1 cellular context compared by ENCODE assay signal in the genomic region with DNA sequence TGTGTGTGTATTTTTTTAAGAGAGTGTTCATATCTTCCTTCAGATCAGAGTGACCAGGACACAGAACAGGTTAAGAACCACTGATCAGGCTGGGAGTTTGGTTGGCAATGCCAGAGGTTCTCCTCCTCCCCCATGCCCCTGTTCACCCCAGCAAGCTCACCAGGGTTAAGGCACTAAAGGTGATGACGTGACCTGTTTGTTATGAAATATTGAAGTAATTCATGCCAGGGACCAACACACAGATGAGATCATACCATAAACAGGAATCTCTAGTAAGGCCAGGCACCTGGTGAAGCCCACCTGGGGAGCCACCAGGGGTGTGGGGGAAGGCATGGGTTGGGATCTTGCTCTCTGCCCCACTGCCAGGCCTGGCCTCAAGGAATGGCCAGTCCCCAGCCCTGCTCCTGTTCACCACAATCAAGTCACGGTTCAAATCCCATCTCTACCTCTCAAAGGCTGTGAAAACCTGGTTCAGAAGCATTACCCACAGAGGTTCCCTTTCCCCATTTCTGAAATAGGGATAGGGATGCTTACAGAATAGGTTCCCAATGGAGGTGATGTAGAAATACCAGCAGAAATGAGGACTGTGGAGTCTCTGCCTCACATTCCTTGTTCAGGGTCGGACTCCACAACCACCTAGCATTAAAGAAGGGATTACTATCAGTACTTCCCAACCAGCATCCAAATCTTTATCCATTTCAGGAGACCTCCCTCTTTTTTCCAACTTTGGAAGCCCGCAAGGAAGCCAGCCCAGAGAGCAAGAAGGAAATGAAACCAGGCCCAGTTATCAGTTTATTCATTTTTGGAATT.
TF ChIP-seq lines count a peak whose summit lies in the region.

No MANE protein-coding gene starts in this region.

TF ChIP-seq in HepG2, 621 proteins besides CTCF, POLR2A, EP300 and RAD21 (continues in another document):
- 0 out of 2 replicates have a peak, but pooled peaks have one; percentile 52 for TF ChIP-seq ZBTB3 (CRISPR knock-in tag; IDR thresholded peaks at IDR 0.05; ENCODE audit: borderline replicate concordance, low read depth)
- TF ChIP-seq TBX3 (IDR thresholded peaks at IDR 0.05; ENCODE audit: borderline replicate concordance), result no peak
- no peak for TF ChIP-seq HNF4G (IDR thresholded peaks at IDR 0.05; ENCODE audit: borderline replicate concordance, low read depth, low read length)
- TF ChIP-seq HNF4G (CRISPR knock-in tag; IDR thresholded peaks at IDR 0.05; ENCODE audit: borderline replicate concordance, low read depth), result no peak
- no peak for TF ChIP-seq RFXANK (CRISPR knock-in tag; IDR thresholded peaks at IDR 0.05)
- TF ChIP-seq ZNF652 (CRISPR knock-in tag; IDR thresholded peaks at IDR 0.05; ENCODE audit: borderline replicate concordance, low read depth), result no peak
- TF ChIP-seq FOXP1 (IDR thresholded peaks at IDR 0.05), result no peak
- TF ChIP-seq FOXP1 (CRISPR knock-in tag; IDR thresholded peaks at IDR 0.05), result no peak
- TF ChIP-seq U2AF2 (IDR thresholded peaks at IDR 0.05; ENCODE audit: low read depth, low read length), result no peak
- TF ChIP-seq ZFP37 (CRISPR knock-in tag; IDR thresholded peaks at IDR 0.05; ENCODE audit: borderline replicate concordance), result no peak
- no peak for TF ChIP-seq TCF7L2 (IDR thresholded peaks at IDR 0.05; ENCODE audit: low read depth, low read length)
- TF ChIP-seq RBM22 (optimal IDR thresholded peaks at IDR 0.05; ENCODE audit: low read length), result peak; percentile 92
- TF ChIP-seq ZNF629 (CRISPR knock-in tag; conservative IDR thresholded peaks at IDR 0.05), result no peak
- TF ChIP-seq, protein P1, sequence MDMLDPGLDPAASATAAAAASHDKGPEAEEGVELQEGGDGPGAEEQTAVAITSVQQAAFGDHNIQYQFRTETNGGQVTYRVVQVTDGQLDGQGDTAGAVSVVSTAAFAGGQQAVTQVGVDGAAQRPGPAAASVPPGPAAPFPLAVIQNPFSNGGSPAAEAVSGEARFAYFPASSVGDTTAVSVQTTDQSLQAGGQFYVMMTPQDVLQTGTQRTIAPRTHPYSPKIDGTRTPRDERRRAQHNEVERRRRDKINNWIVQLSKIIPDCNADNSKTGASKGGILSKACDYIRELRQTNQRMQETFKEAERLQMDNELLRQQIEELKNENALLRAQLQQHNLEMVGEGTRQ (IDR thresholded peaks at IDR 0.05; ENCODE audit: low read depth, low read length), result no peak
- TF ChIP-seq, protein P1 (CRISPR knock-in tag; IDR thresholded peaks at IDR 0.05; ENCODE audit: borderline replicate concordance), result no peak
- TF ChIP-seq POLR2AphosphoS2 (IDR thresholded peaks at IDR 0.05; ENCODE audit: low read depth, low read length), result peak; percentile 42; the same call in 1 of the 2 replicates
- TF ChIP-seq, protein P2, sequence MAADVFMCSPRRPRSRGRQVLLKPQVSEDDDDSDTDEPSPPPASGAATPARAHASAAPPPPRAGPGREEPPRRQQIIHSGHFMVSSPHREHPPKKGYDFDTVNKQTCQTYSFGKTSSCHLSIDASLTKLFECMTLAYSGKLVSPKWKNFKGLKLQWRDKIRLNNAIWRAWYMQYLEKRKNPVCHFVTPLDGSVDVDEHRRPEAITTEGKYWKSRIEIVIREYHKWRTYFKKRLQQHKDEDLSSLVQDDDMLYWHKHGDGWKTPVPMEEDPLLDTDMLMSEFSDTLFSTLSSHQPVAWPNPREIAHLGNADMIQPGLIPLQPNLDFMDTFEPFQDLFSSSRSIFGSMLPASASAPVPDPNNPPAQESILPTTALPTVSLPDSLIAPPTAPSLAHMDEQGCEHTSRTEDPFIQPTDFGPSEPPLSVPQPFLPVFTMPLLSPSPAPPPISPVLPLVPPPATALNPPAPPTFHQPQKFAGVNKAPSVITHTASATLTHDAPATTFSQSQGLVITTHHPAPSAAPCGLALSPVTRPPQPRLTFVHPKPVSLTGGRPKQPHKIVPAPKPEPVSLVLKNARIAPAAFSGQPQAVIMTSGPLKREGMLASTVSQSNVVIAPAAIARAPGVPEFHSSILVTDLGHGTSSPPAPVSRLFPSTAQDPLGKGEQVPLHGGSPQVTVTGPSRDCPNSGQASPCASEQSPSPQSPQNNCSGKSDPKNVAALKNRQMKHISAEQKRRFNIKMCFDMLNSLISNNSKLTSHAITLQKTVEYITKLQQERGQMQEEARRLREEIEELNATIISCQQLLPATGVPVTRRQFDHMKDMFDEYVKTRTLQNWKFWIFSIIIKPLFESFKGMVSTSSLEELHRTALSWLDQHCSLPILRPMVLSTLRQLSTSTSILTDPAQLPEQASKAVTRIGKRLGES (CRISPR knock-in tag; IDR thresholded peaks at IDR 0.05; ENCODE audit: borderline replicate concordance), result no peak
- TF ChIP-seq IRF2 (CRISPR knock-in tag; IDR thresholded peaks at IDR 0.05), result no peak
- no peak for TF ChIP-seq GATA4 (IDR thresholded peaks at IDR 0.05; ENCODE audit: borderline replicate concordance, low read depth)
- 0 out of 2 replicates have a peak, but pooled peaks have one; percentile 52 for TF ChIP-seq GTF3A (CRISPR knock-in tag; conservative IDR thresholded peaks at IDR 0.05)
- TF ChIP-seq, protein P3, sequence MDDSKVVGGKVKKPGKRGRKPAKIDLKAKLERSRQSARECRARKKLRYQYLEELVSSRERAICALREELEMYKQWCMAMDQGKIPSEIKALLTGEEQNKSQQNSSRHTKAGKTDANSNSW (CRISPR knock-in tag; IDR thresholded peaks at IDR 0.05; ENCODE audit: borderline replicate concordance), result no peak
- TF ChIP-seq PAF1 (CRISPR knock-in tag; IDR thresholded peaks at IDR 0.05), result no peak
- no peak for TF ChIP-seq ZNF251 (CRISPR knock-in tag; IDR thresholded peaks at IDR 0.05)
- no peak for TF ChIP-seq MIER2 (CRISPR knock-in tag; IDR thresholded peaks at IDR 0.05)
- no peak for TF ChIP-seq ADNP (CRISPR knock-in tag; IDR thresholded peaks at IDR 0.05)
- no peak for TF ChIP-seq FOXK2 (IDR thresholded peaks at IDR 0.05)
- TF ChIP-seq, protein P4, sequence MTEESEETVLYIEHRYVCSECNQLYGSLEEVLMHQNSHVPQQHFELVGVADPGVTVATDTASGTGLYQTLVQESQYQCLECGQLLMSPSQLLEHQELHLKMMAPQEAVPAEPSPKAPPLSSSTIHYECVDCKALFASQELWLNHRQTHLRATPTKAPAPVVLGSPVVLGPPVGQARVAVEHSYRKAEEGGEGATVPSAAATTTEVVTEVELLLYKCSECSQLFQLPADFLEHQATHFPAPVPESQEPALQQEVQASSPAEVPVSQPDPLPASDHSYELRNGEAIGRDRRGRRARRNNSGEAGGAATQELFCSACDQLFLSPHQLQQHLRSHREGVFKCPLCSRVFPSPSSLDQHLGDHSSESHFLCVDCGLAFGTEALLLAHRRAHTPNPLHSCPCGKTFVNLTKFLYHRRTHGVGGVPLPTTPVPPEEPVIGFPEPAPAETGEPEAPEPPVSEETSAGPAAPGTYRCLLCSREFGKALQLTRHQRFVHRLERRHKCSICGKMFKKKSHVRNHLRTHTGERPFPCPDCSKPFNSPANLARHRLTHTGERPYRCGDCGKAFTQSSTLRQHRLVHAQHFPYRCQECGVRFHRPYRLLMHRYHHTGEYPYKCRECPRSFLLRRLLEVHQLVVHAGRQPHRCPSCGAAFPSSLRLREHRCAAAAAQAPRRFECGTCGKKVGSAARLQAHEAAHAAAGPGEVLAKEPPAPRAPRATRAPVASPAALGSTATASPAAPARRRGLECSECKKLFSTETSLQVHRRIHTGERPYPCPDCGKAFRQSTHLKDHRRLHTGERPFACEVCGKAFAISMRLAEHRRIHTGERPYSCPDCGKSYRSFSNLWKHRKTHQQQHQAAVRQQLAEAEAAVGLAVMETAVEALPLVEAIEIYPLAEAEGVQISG (CRISPR knock-in tag; IDR thresholded peaks at IDR 0.05), result no peak
- TF ChIP-seq, protein P5, sequence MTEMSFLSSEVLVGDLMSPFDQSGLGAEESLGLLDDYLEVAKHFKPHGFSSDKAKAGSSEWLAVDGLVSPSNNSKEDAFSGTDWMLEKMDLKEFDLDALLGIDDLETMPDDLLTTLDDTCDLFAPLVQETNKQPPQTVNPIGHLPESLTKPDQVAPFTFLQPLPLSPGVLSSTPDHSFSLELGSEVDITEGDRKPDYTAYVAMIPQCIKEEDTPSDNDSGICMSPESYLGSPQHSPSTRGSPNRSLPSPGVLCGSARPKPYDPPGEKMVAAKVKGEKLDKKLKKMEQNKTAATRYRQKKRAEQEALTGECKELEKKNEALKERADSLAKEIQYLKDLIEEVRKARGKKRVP (CRISPR knock-in tag; IDR thresholded peaks at IDR 0.05), result no peak
- no peak for TF ChIP-seq TMF1 (CRISPR knock-in tag; IDR thresholded peaks at IDR 0.05; ENCODE audit: low read depth)
- TF ChIP-seq ZNF776 (CRISPR knock-in tag; IDR thresholded peaks at IDR 0.05), result no peak
- TF ChIP-seq ZNF841 (CRISPR knock-in tag; IDR thresholded peaks at IDR 0.05; ENCODE audit: borderline replicate concordance), result no peak
- no peak for TF ChIP-seq ERF (CRISPR knock-in tag; IDR thresholded peaks at IDR 0.05)
- no peak for TF ChIP-seq ZNF660 (CRISPR knock-in tag; IDR thresholded peaks at IDR 0.05; ENCODE audit: borderline replicate concordance, low read depth)
- TF ChIP-seq ZFP82 (CRISPR knock-in tag; IDR thresholded peaks at IDR 0.05; ENCODE audit: borderline replicate concordance), result no peak
- no peak for TF ChIP-seq ARID2 (CRISPR knock-in tag; IDR thresholded peaks at IDR 0.05; ENCODE audit: borderline replicate concordance)
- no peak for TF ChIP-seq ZNF709 (CRISPR knock-in tag; IDR thresholded peaks at IDR 0.05)
- TF ChIP-seq REPIN1 (CRISPR knock-in tag; IDR thresholded peaks at IDR 0.05; ENCODE audit: borderline replicate concordance, low read depth), result no peak
- no peak for TF ChIP-seq SRF (IDR thresholded peaks at IDR 0.05; ENCODE audit: low read depth, low read length)
- TF ChIP-seq, protein P6, sequence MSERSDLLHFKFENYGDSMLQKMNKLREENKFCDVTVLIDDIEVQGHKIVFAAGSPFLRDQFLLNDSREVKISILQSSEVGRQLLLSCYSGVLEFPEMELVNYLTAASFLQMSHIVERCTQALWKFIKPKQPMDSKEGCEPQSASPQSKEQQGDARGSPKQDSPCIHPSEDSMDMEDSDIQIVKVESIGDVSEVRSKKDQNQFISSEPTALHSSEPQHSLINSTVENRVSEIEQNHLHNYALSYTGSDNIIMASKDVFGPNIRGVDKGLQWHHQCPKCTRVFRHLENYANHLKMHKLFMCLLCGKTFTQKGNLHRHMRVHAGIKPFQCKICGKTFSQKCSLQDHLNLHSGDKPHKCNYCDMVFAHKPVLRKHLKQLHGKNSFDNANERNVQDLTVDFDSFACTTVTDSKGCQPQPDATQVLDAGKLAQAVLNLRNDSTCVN (CRISPR knock-in tag; IDR thresholded peaks at IDR 0.05; ENCODE audit: borderline replicate concordance), result no peak
- TF ChIP-seq, protein P7, sequence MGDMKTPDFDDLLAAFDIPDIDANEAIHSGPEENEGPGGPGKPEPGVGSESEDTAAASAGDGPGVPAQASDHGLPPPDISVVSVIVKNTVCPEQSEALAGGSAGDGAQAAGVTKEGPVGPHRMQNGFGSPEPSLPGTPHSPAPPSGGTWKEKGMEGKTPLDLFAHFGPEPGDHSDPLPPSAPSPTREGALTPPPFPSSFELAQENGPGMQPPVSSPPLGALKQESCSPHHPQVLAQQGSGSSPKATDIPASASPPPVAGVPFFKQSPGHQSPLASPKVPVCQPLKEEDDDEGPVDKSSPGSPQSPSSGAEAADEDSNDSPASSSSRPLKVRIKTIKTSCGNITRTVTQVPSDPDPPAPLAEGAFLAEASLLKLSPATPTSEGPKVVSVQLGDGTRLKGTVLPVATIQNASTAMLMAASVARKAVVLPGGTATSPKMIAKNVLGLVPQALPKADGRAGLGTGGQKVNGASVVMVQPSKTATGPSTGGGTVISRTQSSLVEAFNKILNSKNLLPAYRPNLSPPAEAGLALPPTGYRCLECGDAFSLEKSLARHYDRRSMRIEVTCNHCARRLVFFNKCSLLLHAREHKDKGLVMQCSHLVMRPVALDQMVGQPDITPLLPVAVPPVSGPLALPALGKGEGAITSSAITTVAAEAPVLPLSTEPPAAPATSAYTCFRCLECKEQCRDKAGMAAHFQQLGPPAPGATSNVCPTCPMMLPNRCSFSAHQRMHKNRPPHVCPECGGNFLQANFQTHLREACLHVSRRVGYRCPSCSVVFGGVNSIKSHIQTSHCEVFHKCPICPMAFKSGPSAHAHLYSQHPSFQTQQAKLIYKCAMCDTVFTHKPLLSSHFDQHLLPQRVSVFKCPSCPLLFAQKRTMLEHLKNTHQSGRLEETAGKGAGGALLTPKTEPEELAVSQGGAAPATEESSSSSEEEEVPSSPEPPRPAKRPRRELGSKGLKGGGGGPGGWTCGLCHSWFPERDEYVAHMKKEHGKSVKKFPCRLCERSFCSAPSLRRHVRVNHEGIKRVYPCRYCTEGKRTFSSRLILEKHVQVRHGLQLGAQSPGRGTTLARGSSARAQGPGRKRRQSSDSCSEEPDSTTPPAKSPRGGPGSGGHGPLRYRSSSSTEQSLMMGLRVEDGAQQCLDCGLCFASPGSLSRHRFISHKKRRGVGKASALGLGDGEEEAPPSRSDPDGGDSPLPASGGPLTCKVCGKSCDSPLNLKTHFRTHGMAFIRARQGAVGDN (CRISPR knock-in tag; IDR thresholded peaks at IDR 0.05), result peak; percentile 16; the same call in 1 of the 2 replicates
- TF ChIP-seq ZNF768 (CRISPR knock-in tag; IDR thresholded peaks at IDR 0.05), result no peak
- TF ChIP-seq ZFP90 (CRISPR knock-in tag; IDR thresholded peaks at IDR 0.05; ENCODE audit: borderline replicate concordance), result no peak
- no peak for TF ChIP-seq KLF6 (CRISPR knock-in tag; IDR thresholded peaks at IDR 0.05)
- no peak for TF ChIP-seq ZNF143 (CRISPR knock-in tag; IDR thresholded peaks at IDR 0.05)
- TF ChIP-seq, protein P8, sequence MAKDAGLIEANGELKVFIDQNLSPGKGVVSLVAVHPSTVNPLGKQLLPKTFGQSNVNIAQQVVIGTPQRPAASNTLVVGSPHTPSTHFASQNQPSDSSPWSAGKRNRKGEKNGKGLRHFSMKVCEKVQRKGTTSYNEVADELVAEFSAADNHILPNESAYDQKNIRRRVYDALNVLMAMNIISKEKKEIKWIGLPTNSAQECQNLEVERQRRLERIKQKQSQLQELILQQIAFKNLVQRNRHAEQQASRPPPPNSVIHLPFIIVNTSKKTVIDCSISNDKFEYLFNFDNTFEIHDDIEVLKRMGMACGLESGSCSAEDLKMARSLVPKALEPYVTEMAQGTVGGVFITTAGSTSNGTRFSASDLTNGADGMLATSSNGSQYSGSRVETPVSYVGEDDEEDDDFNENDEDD (CRISPR knock-in tag; IDR thresholded peaks at IDR 0.05; ENCODE audit: borderline replicate concordance), result no peak
- TF ChIP-seq THAP11 (CRISPR knock-in tag; IDR thresholded peaks at IDR 0.05), result no peak
